ENCODE assay signal across 1 cellular context in genomic region chr7:77691892-77692491, GRCh38.
A peak's percentile ranks its signal among the peaks of the same experiment; 100 is the strongest.
TF ChIP-seq lines count a peak whose summit lies in the region.

No MANE protein-coding gene starts in this region.

TF ChIP-seq in K562, 482 proteins besides CTCF, POLR2A, EP300 and RAD21 (continued from another document):
- TF ChIP-seq, protein P1, sequence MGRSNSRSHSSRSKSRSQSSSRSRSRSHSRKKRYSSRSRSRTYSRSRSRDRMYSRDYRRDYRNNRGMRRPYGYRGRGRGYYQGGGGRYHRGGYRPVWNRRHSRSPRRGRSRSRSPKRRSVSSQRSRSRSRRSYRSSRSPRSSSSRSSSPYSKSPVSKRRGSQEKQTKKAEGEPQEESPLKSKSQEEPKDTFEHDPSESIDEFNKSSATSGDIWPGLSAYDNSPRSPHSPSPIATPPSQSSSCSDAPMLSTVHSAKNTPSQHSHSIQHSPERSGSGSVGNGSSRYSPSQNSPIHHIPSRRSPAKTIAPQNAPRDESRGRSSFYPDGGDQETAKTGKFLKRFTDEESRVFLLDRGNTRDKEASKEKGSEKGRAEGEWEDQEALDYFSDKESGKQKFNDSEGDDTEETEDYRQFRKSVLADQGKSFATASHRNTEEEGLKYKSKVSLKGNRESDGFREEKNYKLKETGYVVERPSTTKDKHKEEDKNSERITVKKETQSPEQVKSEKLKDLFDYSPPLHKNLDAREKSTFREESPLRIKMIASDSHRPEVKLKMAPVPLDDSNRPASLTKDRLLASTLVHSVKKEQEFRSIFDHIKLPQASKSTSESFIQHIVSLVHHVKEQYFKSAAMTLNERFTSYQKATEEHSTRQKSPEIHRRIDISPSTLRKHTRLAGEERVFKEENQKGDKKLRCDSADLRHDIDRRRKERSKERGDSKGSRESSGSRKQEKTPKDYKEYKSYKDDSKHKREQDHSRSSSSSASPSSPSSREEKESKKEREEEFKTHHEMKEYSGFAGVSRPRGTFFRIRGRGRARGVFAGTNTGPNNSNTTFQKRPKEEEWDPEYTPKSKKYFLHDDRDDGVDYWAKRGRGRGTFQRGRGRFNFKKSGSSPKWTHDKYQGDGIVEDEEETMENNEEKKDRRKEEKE (IDR thresholded peaks at IDR 0.05; ENCODE audit: borderline replicate concordance in 1 of 2, control insufficient read depth in 1 of 2, low read depth in 2 of 2, low read length in 1 of 2): 0 out of 4 replicates have a peak, but pooled peaks of 1 of the 2 experiments have one; percentile 5
- TF ChIP-seq E2F3 (CRISPR knock-in tag; IDR thresholded peaks at IDR 0.05) (no peak), GABPB1 (CRISPR knock-in tag; IDR thresholded peaks at IDR 0.05) (no peak), RHOXF2B (CRISPR knock-in tag; conservative IDR thresholded peaks at IDR 0.05) (no peak), EHMT2 (IDR thresholded peaks at IDR 0.05) (0 out of 2 replicates have a peak, but pooled peaks have one; percentile 73), EP400 (IDR thresholded peaks at IDR 0.05) (no peak), DPF2 (IDR thresholded peaks at IDR 0.05) (peak; percentile 52; the same call in 1 of the 2 replicates)
- TF ChIP-seq, protein P2, sequence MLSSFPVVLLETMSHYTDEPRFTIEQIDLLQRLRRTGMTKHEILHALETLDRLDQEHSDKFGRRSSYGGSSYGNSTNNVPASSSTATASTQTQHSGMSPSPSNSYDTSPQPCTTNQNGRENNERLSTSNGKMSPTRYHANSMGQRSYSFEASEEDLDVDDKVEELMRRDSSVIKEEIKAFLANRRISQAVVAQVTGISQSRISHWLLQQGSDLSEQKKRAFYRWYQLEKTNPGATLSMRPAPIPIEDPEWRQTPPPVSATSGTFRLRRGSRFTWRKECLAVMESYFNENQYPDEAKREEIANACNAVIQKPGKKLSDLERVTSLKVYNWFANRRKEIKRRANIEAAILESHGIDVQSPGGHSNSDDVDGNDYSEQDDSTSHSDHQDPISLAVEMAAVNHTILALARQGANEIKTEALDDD (IDR thresholded peaks at IDR 0.05): peak; percentile 78
